8 cellular contexts compared by ENCODE assay signal in genomic region chr2:62287895-62288589, GRCh38.
DNase-seq lines count a peak whose midpoint lies in the region; ATAC-seq lines count a peak whose summit lies in the region.

No MANE protein-coding gene starts in this region.

- H3K27ac Mint-ChIP-seq in activated T-helper 2 cell treated with anti-CD3 and anti-CD28 coated beads, Interferon-gamma antibody, Interleukin-2, Interleukin-4, amounts not matched to agents 10 μg/mL and 5 μg/mL and 100 μg/mL, durations not matched to agents 14 hours and 24 hours and 36 hours, result no peak overlapping the region

- H3K4me3 Mint-ChIP-seq in activated T-helper 2 cell treated with anti-CD3 and anti-CD28 coated beads, Interferon-gamma antibody, Interleukin-2, Interleukin-4, amounts not matched to agents 10 μg/mL and 5 μg/mL and 100 μg/mL, durations not matched to agents 14 hours and 24 hours and 36 hours (ENCODE audit: low read depth), result no peak overlapping the region

- H3K27me3 Mint-ChIP-seq in activated T-helper 2 cell treated with anti-CD3 and anti-CD28 coated beads, Interferon-gamma antibody, Interleukin-2, Interleukin-4, amounts not matched to agents 10 μg/mL and 5 μg/mL and 100 μg/mL, durations not matched to agents 14 hours and 24 hours and 36 hours (ENCODE audit: low read depth), result no peaks in the 10 kb centered on the region

- H3K4me1 Mint-ChIP-seq in activated T-helper 2 cell treated with anti-CD3 and anti-CD28 coated beads, Interferon-gamma antibody, Interleukin-2, Interleukin-4, amounts not matched to agents 10 μg/mL and 5 μg/mL and 100 μg/mL, durations not matched to agents 14 hours and 24 hours and 36 hours (ENCODE audit: low read depth), result peaks cover 4% of the 10 kb centered on the region

- intact Hi-C loops in left cardiac atrium (cut with DNase I), result no loop called here
- intact Hi-C loops in activated T-helper 2 cell treated with anti-CD3 and anti-CD28 coated beads, Interferon-gamma antibody, Interleukin-2, Interleukin-4, amounts not matched to agents 10 μg/mL and 5 μg/mL and 100 μg/mL, durations not matched to agents 14 hours and 24 hours and 36 hours (cut with micrococcal nuclease), result no loop called here

- peaks cover 6% of the 10 kb centered on the region for H3K9me3 Mint-ChIP-seq in activated T-helper 2 cell treated with anti-CD3 and anti-CD28 coated beads, Interferon-gamma antibody, Interleukin-2, Interleukin-4, amounts not matched to agents 10 μg/mL and 5 μg/mL and 100 μg/mL, durations not matched to agents 14 hours and 24 hours and 36 hours

- DNase-seq in activated T-cell treated with anti-CD3 and anti-CD28 coated beads for 1 hour (ENCODE audit: low read depth) (peak; percentile 44), activated T-cell treated with anti-CD3 and anti-CD28 coated beads for 4 hours (no peak), NCI-H2196 treated with DMSO at 0.1 percent for 48 hours (lab: John Stamatoyannopoulos, UW; ENCODE audit: unreplicated experiment) (peak; percentile 35), left cardiac atrium (peak; percentile 87)
- peak; percentile 76 for DNase-seq in activated CD8-positive, alpha-beta memory T cell treated with anti-CD3 and anti-CD28 coated beads, Interleukin-2, amount 50 U/mL, for 48 hours
- peak; percentile 77 for DNase-seq in stimulated activated CD8-positive, alpha-beta memory T cell treated with anti-CD3 and anti-CD28 coated beads, Interleukin-4, amount 100 ng/mL, for 48 hours
- no peak for DNase-seq in activated T-helper 2 cell treated with anti-CD3 and anti-CD28 coated beads, Interferon-gamma antibody, Interleukin-2, Interleukin-4, amounts not matched to agents 10 μg/mL and 5 μg/mL and 100 μg/mL, durations not matched to agents 14 hours and 24 hours and 36 hours (ENCODE audit: low spot score)

- H3K36me3 Mint-ChIP-seq in activated T-helper 2 cell treated with anti-CD3 and anti-CD28 coated beads, Interferon-gamma antibody, Interleukin-2, Interleukin-4, amounts not matched to agents 10 μg/mL and 5 μg/mL and 100 μg/mL, durations not matched to agents 14 hours and 24 hours and 36 hours (ENCODE audit: low read depth), result no peaks in the 10 kb centered on the region

- peak; percentile 69 for ATAC-seq in HG03354 (IDR thresholded peaks at IDR 0.05; ENCODE audit: poor library complexity, severe bottlenecking, unreplicated experiment)
- ATAC-seq in left cardiac atrium, result peak; percentile 77 to 88

Comparison
In these comparisons a context has a peak if more than half of its experiments do, and no peak if none do; other contexts are left out.
1. DNase-seq: peak in activated T-cell treated with anti-CD3 and anti-CD28 coated beads for 1 hour (single experiment), NCI-H2196 treated with DMSO at 0.1 percent for 48 hours (single experiment), activated CD8-positive, alpha-beta memory T cell treated with anti-CD3 and anti-CD28 coated beads, Interleukin-2, amount 50 U/mL, for 48 hours (single experiment), left cardiac atrium (single experiment) and stimulated activated CD8-positive, alpha-beta memory T cell treated with anti-CD3 and anti-CD28 coated beads, Interleukin-4, amount 100 ng/mL, for 48 hours (single experiment); none in activated T-cell treated with anti-CD3 and anti-CD28 coated beads for 4 hours (single experiment) and activated T-helper 2 cell treated with anti-CD3 and anti-CD28 coated beads, Interferon-gamma antibody, Interleukin-2, Interleukin-4, amounts not matched to agents 10 μg/mL and 5 μg/mL and 100 μg/mL, durations not matched to agents 14 hours and 24 hours and 36 hours (single experiment).